ENCODE assay signal across 22 cellular contexts in the genomic region with DNA sequence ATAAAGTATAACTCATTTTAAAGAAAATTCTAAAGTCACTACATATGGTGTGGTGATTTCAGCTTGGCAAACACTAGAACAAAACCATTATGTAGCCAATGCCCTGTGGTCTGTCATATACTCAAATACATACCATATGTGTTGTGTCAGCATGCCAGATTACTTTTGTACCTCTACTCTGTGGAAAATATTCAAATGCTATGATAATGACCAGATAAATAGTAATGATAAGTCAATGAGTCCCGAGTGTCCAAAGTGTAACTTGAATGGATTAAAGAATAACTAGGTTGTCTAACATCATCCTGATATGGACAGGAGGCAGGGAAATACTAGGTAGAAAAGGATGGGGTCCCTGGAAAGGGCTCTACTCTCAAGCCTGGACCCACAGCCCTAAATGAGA.
"Had no signal": no experiment of that assay in that cellular context is flagged by ENCODE, and none has a peak within 500 bp of the region (broad histone marks: within the 10 kb centered on the region; RNA-seq: fewer than 3 reads in every experiment).

No MANE protein-coding gene starts in this region.

- H3K4me3 Mint-ChIP-seq: activated CD4-positive, alpha-beta T cell treated with anti-CD3 and anti-CD28 coated beads, Interleukin-2, amount 10 ng/mL, durations not matched to agents 24 days and 14 days; neural progenitor cell had no signal

- H3K27ac Mint-ChIP-seq: activated CD4-positive, alpha-beta T cell treated with anti-CD3 and anti-CD28 coated beads, Interleukin-2, amount 10 ng/mL, durations not matched to agents 24 days and 14 days; neural progenitor cell had no signal

- H3K27me3 ChIP-seq: gastrocnemius medialis, neural progenitor cell, stomach had no signal

- H3K9me3 ChIP-seq: gastrocnemius medialis had no signal

- DNase-seq: activated CD4-positive, alpha-beta T cell treated with anti-CD3 and anti-CD28 coated beads, Interleukin-2, amount 10 ng/mL, durations not matched to agents 24 days and 14 days; activated CD4-positive, CD25-positive, alpha-beta regulatory T cell; activated CD8-positive, alpha-beta memory T cell treated with anti-CD3 and anti-CD28 coated beads for 24 hours; activated effector memory CD4-positive, alpha-beta T cell treated with Interleukin-2 at 50 U/mL for 16 hours; activated T-cell treated with anti-CD3 and anti-CD28 coated beads, Interleukin-2, amount 50 U/mL, for 48 hours; aorta; cerebellar nuclear complex; cortex of kidney; erythroblast; gastrocnemius medialis; head of caudate nucleus; left ventricle myocardium inferior; psoas muscle; right cardiac atrium; stimulated activated CD4-positive, alpha-beta T cell treated with anti-CD3 and anti-CD28 coated beads, Interleukin-15, amount 100 ng/mL, for 24 hours; stimulated activated CD4-positive, alpha-beta T cell treated with anti-CD3 and anti-CD28 coated beads, Interleukin-2, amount 100 ng/mL, for 48 hours; stomach; T1000 had no signal

- H3K36me3 ChIP-seq: gastrocnemius medialis, left ventricle myocardium inferior, neural progenitor cell, stomach had no signal

- ATAC-seq: gastrocnemius medialis, psoas muscle, right cardiac atrium had no signal

- H3K4me1 Mint-ChIP-seq: neural progenitor cell had no signal

- H3K4me3 ChIP-seq: gastrocnemius medialis, left ventricle myocardium inferior, neural progenitor cell, psoas muscle, skin epidermis, stomach had no signal

- H3K9ac ChIP-seq: neural progenitor cell had no signal

- H3K4me2 ChIP-seq: neural progenitor cell had no signal

- H3K4me1 ChIP-seq: neural progenitor cell, psoas muscle had no signal

- H3K27ac ChIP-seq: gastrocnemius medialis, left ventricle myocardium inferior, neural progenitor cell, psoas muscle, skin epidermis, stomach had no signal

- FAIRE-seq: bronchial epithelial cell, endometrium had no signal

- H3K36me3 Mint-ChIP-seq: neural progenitor cell had no signal

- H2AFZ ChIP-seq: neural progenitor cell had no signal
